ENCODE assay signal across 9 cellular contexts in genomic region chr1:210726621-210727020, GRCh38.
A peak's percentile ranks its signal among the peaks of the same experiment; 100 is the strongest.
DNase-seq lines count a peak whose midpoint lies in the region; ATAC-seq, FAIRE-seq and TF ChIP-seq lines count a peak whose summit lies in the region.
"Had no signal": no experiment of that assay in that cellular context is flagged by ENCODE, and none has a peak within 500 bp of the region (broad histone marks: within the 10 kb centered on the region; RNA-seq: fewer than 3 reads in every experiment).

No MANE protein-coding gene starts in this region.

- H3K4me3 Mint-ChIP-seq in activated naive CD8-positive, alpha-beta T cell treated with anti-CD3 and anti-CD28 coated beads for 36 hours, result no peak overlapping the region

- H3K9me3 Mint-ChIP-seq in activated naive CD8-positive, alpha-beta T cell treated with anti-CD3 and anti-CD28 coated beads for 36 hours, result no peaks in the 10 kb centered on the region

- no peak overlapping the region for H3K4me2 ChIP-seq in MM.1S (ENCODE audit: low read depth, low read length)

- H3K27ac Mint-ChIP-seq in activated naive CD8-positive, alpha-beta T cell treated with anti-CD3 and anti-CD28 coated beads for 36 hours, result no peak overlapping the region

- no peak for TF ChIP-seq POLR2A in H54 (IDR thresholded peaks at IDR 0.05; ENCODE audit: low read depth, low read length)

- H2AFZ ChIP-seq in MM.1S (ENCODE audit: low read length), result no peak overlapping the region

- H4K20me1 ChIP-seq in MM.1S (ENCODE audit: insufficient read depth, low read length), result no peaks in the 10 kb centered on the region

- H3K36me3 ChIP-seq in MM.1S (replicated peaks; ENCODE audit: insufficient read depth, low read length) (no peaks in the 10 kb centered on the region), BE2C (no peaks in the 10 kb centered on the region)

- no peaks in the 10 kb centered on the region for H3K9me2 ChIP-seq in MM.1S (replicated peaks; ENCODE audit: insufficient read depth, low read length)

- no peak for ATAC-seq in GM18868 (IDR thresholded peaks at IDR 0.05; ENCODE audit: unreplicated experiment)

- no peaks in the 10 kb centered on the region for H3K79me2 ChIP-seq in MM.1S (ENCODE audit: low read length)

- H3K36me3 Mint-ChIP-seq in activated naive CD8-positive, alpha-beta T cell treated with anti-CD3 and anti-CD28 coated beads for 36 hours, result no peaks in the 10 kb centered on the region

- peak; percentile 15 for DNase-seq in GM03348 (ENCODE audit: low spot score)
- peak; percentile 70 for DNase-seq in MM.1S
- DNase-seq in activated naive CD8-positive, alpha-beta T cell treated with anti-CD3 and anti-CD28 coated beads for 36 hours, result peak; percentile 2
- DNase-seq in midbrain (lab: John Stamatoyannopoulos, UW), result peak; percentile 24
- DNase-seq in H54 (ENCODE audit: insufficient read length, low spot score), result no peak
- no peak for DNase-seq in NCI-H1092 (lab: John Stamatoyannopoulos, UW)
- no peak for DNase-seq in BE2C
- DNase-seq: NCI-H1105 had no signal

- H3K27me3 Mint-ChIP-seq in activated naive CD8-positive, alpha-beta T cell treated with anti-CD3 and anti-CD28 coated beads for 36 hours, result peaks cover 12% of the 10 kb centered on the region

- H3K9me3 ChIP-seq in MM.1S (replicated peaks; ENCODE audit: insufficient read depth, low read length), result no peaks in the 10 kb centered on the region
- H3K9me3 ChIP-seq in BE2C, result no peaks in the 10 kb centered on the region

- no peaks in the 10 kb centered on the region for H3K4me1 Mint-ChIP-seq in activated naive CD8-positive, alpha-beta T cell treated with anti-CD3 and anti-CD28 coated beads for 36 hours

- TF ChIP-seq CTCF in MM.1S (IDR thresholded peaks at IDR 0.05; ENCODE audit: low read length) (no peak), BE2C (IDR thresholded peaks at IDR 0.05; ENCODE audit: low read depth, low read length) (no peak)

- FAIRE-seq in H54 (lab: Jason Lieb, UNC), result no peak

- H3K4me1 ChIP-seq in MM.1S (ENCODE audit: low read length), result no peaks in the 10 kb centered on the region
- H3K4me1 ChIP-seq in BE2C, result peaks cover 10% of the 10 kb centered on the region

- H3K4me3 ChIP-seq in MM.1S (ENCODE audit: low read length), result no peak overlapping the region
- H3K4me3 ChIP-seq in BE2C (ENCODE audit: low read depth, low read length), result no peak overlapping the region

- H3K27me3 ChIP-seq in MM.1S (replicated peaks; ENCODE audit: insufficient read depth, low read length) (no peaks in the 10 kb centered on the region), BE2C (no peaks in the 10 kb centered on the region)

- no peaks in the 10 kb centered on the region for H3F3A ChIP-seq in MM.1S (ENCODE audit: insufficient read depth, low read length)

- no peak overlapping the region for H3K9ac ChIP-seq in MM.1S (ENCODE audit: low read length)

- no peak overlapping the region for H3K27ac ChIP-seq in MM.1S (ENCODE audit: low read length)

Comparison
In these comparisons a context has a peak if more than half of its experiments do, and no peak if none do; other contexts are left out.
1. DNase-seq: peak in GM03348 (single experiment), MM.1S (single experiment), activated naive CD8-positive, alpha-beta T cell treated with anti-CD3 and anti-CD28 coated beads for 36 hours (single experiment) and midbrain (single experiment); none in H54 (single experiment), NCI-H1092 (single experiment) and BE2C (single experiment).